8 cellular contexts compared by ENCODE assay signal in the genomic region with DNA sequence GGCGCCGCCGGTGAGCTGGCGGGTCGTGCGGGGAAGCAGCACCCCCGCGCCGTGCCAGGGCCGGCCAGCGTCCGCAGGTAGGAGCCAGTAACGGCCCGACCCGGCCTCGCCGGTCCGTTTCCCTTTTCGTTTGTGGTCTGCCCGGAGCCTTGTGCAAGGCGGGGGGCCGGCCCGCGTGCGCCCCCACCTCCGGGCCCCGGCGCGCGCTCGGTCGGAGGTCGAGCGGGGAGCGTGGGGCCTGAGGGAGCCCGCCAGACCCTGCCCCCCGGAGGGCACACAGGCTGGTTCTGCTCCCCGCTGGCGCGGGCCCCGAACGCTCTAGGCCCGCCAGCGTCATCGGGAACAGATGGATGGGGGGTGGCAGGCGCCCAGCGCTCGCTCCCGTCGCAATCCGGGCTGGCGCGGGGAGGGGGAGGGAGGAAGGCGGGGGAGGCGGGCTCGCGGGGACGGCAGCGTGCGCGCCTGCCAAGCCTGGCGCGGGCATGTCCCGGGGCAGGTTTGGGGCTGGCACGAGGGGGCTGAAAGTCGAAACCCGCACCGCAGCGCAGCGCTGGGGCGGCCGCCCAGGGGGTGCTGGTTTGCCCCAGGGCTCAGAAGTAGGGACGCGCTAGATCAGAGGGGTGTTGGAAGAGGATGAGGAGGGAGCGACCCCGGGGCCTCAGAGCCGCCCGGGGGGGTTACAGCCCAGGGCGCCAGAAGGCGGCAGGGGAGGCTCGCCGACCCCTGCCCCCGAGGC. TPM values are rescaled to one million over a fixed set of nuclear protein-coding genes. Genes with fewer than 3 reads are reported as not detected.
DNase-seq lines count a peak whose midpoint lies in the region; ATAC-seq and TF ChIP-seq lines count a peak whose summit lies in the region.

No MANE protein-coding gene starts in this region.

- no peak overlapping the region for H3K9ac ChIP-seq in iPS-15b (ENCODE audit: low read depth, low read length)

- TF ChIP-seq CTCF in MCF 10A (IDR thresholded peaks at IDR 0.05; ENCODE audit: unreplicated experiment) (no peak), retinal pigment epithelial cell (conservative IDR thresholded peaks at IDR 0.05; ENCODE audit: low read depth, low read length) (no peak)

- peaks cover 16% of the 10 kb centered on the region for H3K4me1 Mint-ChIP-seq in MCF 10A (ENCODE audit: insufficient read depth, unreplicated experiment)

- no peaks in the 10 kb centered on the region for H3K9me3 Mint-ChIP-seq in MCF 10A (ENCODE audit: unreplicated experiment)

- BruUV-seq in MCF 10A (replicated peaks; lab: Mats Ljungman, UMichigan): no TSS peak

- peaks cover 5% of the 10 kb centered on the region for H3K36me3 ChIP-seq in iPS-15b (ENCODE audit: control insufficient read depth, insufficient read depth, low read length)

- H3K27me3 ChIP-seq in iPS-15b (ENCODE audit: control insufficient read depth, insufficient read depth, low read length): no peaks in the 10 kb centered on the region

- no peaks in the 10 kb centered on the region for H3K27me3 Mint-ChIP-seq in MCF 10A (ENCODE audit: insufficient read depth, unreplicated experiment)

- no peaks in the 10 kb centered on the region for H3K9me3 ChIP-seq in iPS-15b (ENCODE audit: control insufficient read depth, insufficient read depth, low read length)

- peak overlapping the region; percentile 76 for H3K4me3 Mint-ChIP-seq in MCF 10A (ENCODE audit: unreplicated experiment)

- H3K4me3 ChIP-seq in iPS-15b (ENCODE audit: low read depth, low read length): peak overlapping the region; percentile 50
- H3K4me3 ChIP-seq in retinal pigment epithelial cell (ENCODE audit: low read length): peak overlapping the region; percentile 48

- intact Hi-C loops in MCF 10A (cut with micrococcal nuclease): loop anchor here (2.0 to 5.0 kb wide), 3 partner anchors 97 to 314 kb away; no protein-coding TSS in a partner anchor

- no peaks in the 10 kb centered on the region for H3K36me3 Mint-ChIP-seq in MCF 10A (ENCODE audit: insufficient read depth, unreplicated experiment)

- CTCF ChIA-PET in MCF 10A (lab: Yijun Ruan, JAX): interaction anchor here (0.6 to 3.2 kb wide), 10 partner anchors 54 to 336 kb away, joined by 3 to 41 read pairs (median 8); no protein-coding TSS in a partner anchor

- ATAC-seq in GM21367 (IDR thresholded peaks at IDR 0.05; ENCODE audit: unreplicated experiment) (no peak), HG02973 (IDR thresholded peaks at IDR 0.05; ENCODE audit: unreplicated experiment) (no peak)

- peak overlapping the region; percentile 69 for H3K27ac Mint-ChIP-seq in MCF 10A (ENCODE audit: low read depth, unreplicated experiment)

- DNase-seq in GDM1 (lab: John Stamatoyannopoulos, UW) (peak; percentile 54), NCI-H1048 (lab: John Stamatoyannopoulos, UW) (peak; percentile 43), SW 1271 (lab: John Stamatoyannopoulos, UW) (peak; percentile 51 to 70), MCF 10A (ENCODE audit: unreplicated experiment) (peak; percentile 87), retinal pigment epithelial cell (ENCODE audit: low read depth) (no peak)

- POLR2A ChIA-PET in MCF 10A (lab: Yijun Ruan, JAX): interaction anchor here (0.6 to 4.5 kb wide), 18 partner anchors 53 to 801 kb away, joined by 3 to 68 read pairs (median 5); a partner anchor contains a TSS

- H3K4me1 ChIP-seq in iPS-15b (ENCODE audit: control insufficient read depth, insufficient read depth, low read length): peaks cover 22% of the 10 kb centered on the region

RNA-seq across cellular contexts. Expression of a gene that starts 1.5 kb away (rescaled TPM):
- total RNA-seq in MCF 10A (2022): 44.4 and 52.9 TPM in 2 replicates
